9 cellular contexts compared by ENCODE assay signal in the genomic region with DNA sequence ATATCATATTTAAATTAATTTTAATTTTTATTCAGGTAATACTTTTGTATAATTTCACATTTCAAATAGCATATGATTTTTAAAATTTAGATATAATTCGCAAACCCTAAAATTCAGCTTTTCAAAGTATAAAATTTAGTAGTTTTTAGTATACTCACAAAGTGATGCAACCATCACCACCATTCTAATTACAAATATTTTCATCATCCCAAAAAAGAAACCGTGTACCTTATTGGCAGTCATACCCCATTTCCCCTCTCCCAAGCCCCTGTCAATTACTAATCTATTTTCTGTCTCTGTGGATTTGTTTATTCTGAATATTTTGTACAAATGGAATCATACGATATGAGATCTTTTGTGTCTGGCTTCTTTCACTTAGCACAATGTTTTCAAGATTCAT. TPM values are rescaled to one million over a fixed set of nuclear protein-coding genes. Genes with fewer than 3 reads are reported as not detected.
"Had no signal": no experiment of that assay in that cellular context is flagged by ENCODE, and none has a peak within 500 bp of the region (broad histone marks: within the 10 kb centered on the region; RNA-seq: fewer than 3 reads in every experiment).

No MANE protein-coding gene starts in this region.

- FAIRE-seq: HepG2, HTR-8/SVneo had no signal

- H3K4me2 ChIP-seq: KMS-11 had no signal

- H3K9ac ChIP-seq: KMS-11 had no signal

- H3K27ac ChIP-seq: HL-60, KMS-11 had no signal

- DNase-seq: IMR-90, KBM-7, KG1 had no signal

- ATAC-seq: HepG2 had no signal

RNA-seq across cellular contexts. Expression of gene KIT, which starts 37.0 kb away (rescaled TPM):
- total RNA-seq: HepG2, HT-29 had no signal
- polyA plus RNA-seq: HepG2, IgD-negative memory B cell had no signal
